Comparison of ENCODE assay signal across 9 cellular contexts in the genomic region with DNA sequence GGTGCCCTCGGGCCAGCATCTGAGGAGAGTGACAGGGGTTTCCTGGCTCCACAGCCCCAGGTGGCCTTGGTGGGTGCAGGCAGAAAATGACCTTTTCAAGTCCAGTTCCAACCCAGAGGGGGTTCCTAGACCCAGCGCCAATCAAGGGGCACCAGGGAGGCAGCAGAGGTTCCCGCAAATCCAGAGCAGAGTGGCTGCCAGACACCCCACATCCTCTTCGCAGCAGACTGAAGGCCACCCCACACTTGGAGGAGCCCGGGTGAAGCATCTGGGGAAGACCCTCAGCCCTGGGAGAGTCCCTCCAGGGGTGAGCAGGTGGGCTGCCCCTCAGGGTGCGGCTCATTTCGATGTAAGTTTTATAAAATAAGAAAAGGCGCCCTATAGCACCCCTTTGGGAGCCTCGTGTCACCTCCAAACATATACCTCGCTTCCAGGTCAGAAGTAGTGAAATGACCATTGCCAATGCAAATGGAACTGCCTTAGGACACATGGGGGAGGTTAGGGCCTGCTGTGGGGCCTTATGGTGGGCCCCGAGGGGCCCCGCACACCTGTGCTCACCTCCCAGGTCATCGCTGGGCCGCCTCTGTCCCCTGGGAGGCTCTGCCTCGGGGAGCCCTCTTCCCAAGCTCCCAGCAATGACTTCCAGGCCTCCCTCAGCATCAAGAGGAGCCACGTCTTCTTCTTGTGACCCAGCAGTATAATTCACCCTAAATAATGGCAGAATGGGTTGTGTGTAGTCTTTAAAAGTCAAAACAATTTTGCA. TPM values are rescaled to one million over a fixed set of nuclear protein-coding genes. Genes with fewer than 3 reads are reported as not detected.
DNase-seq lines count a peak whose midpoint lies in the region; ATAC-seq and TF ChIP-seq lines count a peak whose summit lies in the region.
"Had no signal": no experiment of that assay in that cellular context is flagged by ENCODE, and none has a peak within 500 bp of the region (broad histone marks: within the 10 kb centered on the region; RNA-seq: fewer than 3 reads in every experiment).

No MANE protein-coding gene starts in this region.

- ATAC-seq in naive thymus-derived CD8-positive, alpha-beta T cell = no peak
- no peak for ATAC-seq in GM21619 (IDR thresholded peaks at IDR 0.05; ENCODE audit: unreplicated experiment)

- H3K4me3 ChIP-seq in BE2C (ENCODE audit: low read depth, low read length) (peak overlapping the region; percentile 74), LNCaP clone FGC (ENCODE audit: low read depth, low read length) (peak overlapping the region; percentile 61), choroid plexus epithelial cell (ENCODE audit: low read depth, low read length) (peak overlapping the region; percentile 77)

- H3K36me3 Mint-ChIP-seq in naive thymus-derived CD8-positive, alpha-beta T cell = peaks cover 0 to 11% (median 6%) of the 10 kb centered on the region in 3 donors

- H3K9me3 ChIP-seq in BE2C = no peaks in the 10 kb centered on the region

- peaks cover 0 to 4% (median 0%) of the 10 kb centered on the region in 5 donors for H3K27me3 Mint-ChIP-seq in naive thymus-derived CD8-positive, alpha-beta T cell

- POLR2A ChIA-PET in naive thymus-derived CD8-positive, alpha-beta T cell (lab: Charles Lee) = interaction anchor here (0.6 to 1.7 kb wide), 5 partner anchors 10 to 194 kb away, joined by 3 to 12 read pairs (median 4); partner anchors contain the start of genes D2HGDH, DTYMK and ING5

- H3K27me3 ChIP-seq in BE2C = no peaks in the 10 kb centered on the region

- TF ChIP-seq CTCF in BE2C (IDR thresholded peaks at IDR 0.05; ENCODE audit: low read depth, low read length) = no peak
- TF ChIP-seq CTCF in LNCaP clone FGC (IDR thresholded peaks at IDR 0.05; ENCODE audit: control insufficient read depth, extremely low read depth, insufficient read depth) = no peak
- TF ChIP-seq CTCF in choroid plexus epithelial cell (conservative IDR thresholded peaks at IDR 0.05; ENCODE audit: low read depth, low read length) = no peak

- peaks cover 2% of the 10 kb centered on the region; the same call in 1 of the 2 replicates for H3K4me1 ChIP-seq in BE2C

- H3K4me1 Mint-ChIP-seq in naive thymus-derived CD8-positive, alpha-beta T cell = peaks cover 20 to 41% (median 38%) of the 10 kb centered on the region in 4 donors

- DNase-seq in BE2C (no peak), LNCaP clone FGC (ENCODE audit: low read depth) (no peak), choroid plexus epithelial cell (ENCODE audit: low read depth) (no peak), anterior cingulate cortex (lab: John Stamatoyannopoulos, UW) (no peak), MV-4-11 (lab: John Stamatoyannopoulos, UW) (no peak), ureter (ENCODE audit: low spot score) (no peak)
- DNase-seq in naive thymus-derived CD8-positive, alpha-beta T cell = no peak

- peaks cover 0 to 4% (median 0%) of the 10 kb centered on the region in 9 donors for H3K9me3 Mint-ChIP-seq in naive thymus-derived CD8-positive, alpha-beta T cell

- no peaks in the 10 kb centered on the region for H3K36me3 ChIP-seq in BE2C

- H3K27ac Mint-ChIP-seq in naive thymus-derived CD8-positive, alpha-beta T cell = peak overlapping the region; percentile 90 to 100 (median 95)

- peak overlapping the region; percentile 84 to 99 (median 92) for H3K4me3 Mint-ChIP-seq in naive thymus-derived CD8-positive, alpha-beta T cell

RNA-seq across cellular contexts. Expression of gene RTP5, which starts 11.0 kb away (rescaled TPM):
- polyA plus RNA-seq in BE2C (2012; ENCODE audit: insufficient read depth, insufficient read length, low read depth) = 0.31 TPM
- total RNA-seq in naive thymus-derived CD8-positive, alpha-beta T cell = not detected
- polyA plus RNA-seq in naive thymus-derived CD8-positive, alpha-beta T cell = not detected
- total RNA-seq in ureter = 0.21 TPM

RNA-seq across cellular contexts. Expression of gene PDCD1, which starts 21.8 kb away (rescaled TPM):
- polyA plus RNA-seq in BE2C (2012; ENCODE audit: insufficient read depth, insufficient read length, low read depth) = 1.8 TPM
- total RNA-seq in naive thymus-derived CD8-positive, alpha-beta T cell = under 1 TPM; 0.23 to 0.47 TPM
- polyA plus RNA-seq in naive thymus-derived CD8-positive, alpha-beta T cell = 1 to 10 TPM in 1 of 3 donors, under 1 TPM in 2; 0.15 to 6.0 (median 0.60) TPM
- total RNA-seq in ureter = 0.57 TPM
- total RNA-seq: myocyte had no signal
